Comparison of ENCODE assay signal across 8 cellular contexts in genomic region chr18:50374753-50375391, GRCh38. TPM values are rescaled to one million over a fixed set of nuclear protein-coding genes. Genes with fewer than 3 reads are reported as not detected.
DNase-seq lines count a peak whose midpoint lies in the region; ATAC-seq and TF ChIP-seq lines count a peak whose summit lies in the region.

Gene SKA1, plus strand, starts transcription at chr18:50375046. Its CDS starts 785 bp downstream, at chr18:50375831.

- H3K4me3 ChIP-seq in Panc1 (ENCODE audit: low read depth in 2 of 2, low read length in 2 of 2) (peak within 1 kb of the TSS; percentile 78 to 85), esophagus (ENCODE audit: low read depth in 1 of 2, low read length in 2 of 2) (peak within 1 kb of the TSS; percentile 57 to 60), mucosa of stomach (ENCODE audit: low read length) (peak within 1 kb of the TSS; percentile 49)

- in situ Hi-C loops in Panc1 (cut with HindIII; ENCODE audit: low pct_unique_long_range_greater_than_20kb, low sequenced_read_pairs), result no loop called here

- H3K36me3 Mint-ChIP-seq in activated T-cell treated with anti-CD3 and anti-CD28 coated beads, Interleukin-2, amount 50 U/mL, for 4 hours (ENCODE audit: insufficient read depth), result no peaks in the 10 kb centered on the region

- H3K27me3 ChIP-seq in Panc1 (ENCODE audit: control insufficient read depth, insufficient read depth, low read length), result no peaks in the 10 kb centered on the region
- no peaks in the 10 kb centered on the region for H3K27me3 ChIP-seq in esophagus (ENCODE audit: control insufficient read depth in 1 of 2, insufficient read depth in 2 of 2, low read length in 2 of 2)
- H3K27me3 ChIP-seq in mucosa of stomach (ENCODE audit: control insufficient read depth, insufficient read depth, low read length), result no peaks in the 10 kb centered on the region

- peak within 1 kb of the TSS; percentile 80 for H3K9ac ChIP-seq in mucosa of stomach (ENCODE audit: low read length)

- no peaks in the 10 kb centered on the region for H3K9me3 ChIP-seq in Panc1 (ENCODE audit: control insufficient read depth, insufficient read depth, low read depth, low read length)
- H3K9me3 ChIP-seq in esophagus (ENCODE audit: control insufficient read depth in 2 of 2, insufficient read depth in 1 of 2, low read depth in 1 of 2, low read length in 1 of 2), result no peaks in the 10 kb centered on the region
- H3K9me3 ChIP-seq in mucosa of stomach (ENCODE audit: control insufficient read depth, low read length), result no peaks in the 10 kb centered on the region

- intact Hi-C loops in Panc1 (cut with micrococcal nuclease; ENCODE audit: unreplicated experiment), result no loop called here

- H3K36me3 ChIP-seq in Panc1 (ENCODE audit: control insufficient read depth, insufficient read depth, low read length) (peaks cover 2% of the 10 kb centered on the region; the same call in 1 of the 2 replicates), esophagus (ENCODE audit: control insufficient read depth in 2 of 2, insufficient read depth in 2 of 2, low read length in 1 of 2) (no peaks in the 10 kb centered on the region), mucosa of stomach (ENCODE audit: control insufficient read depth, insufficient read depth, low read length) (no peaks in the 10 kb centered on the region)

- no TSS peak for BruUV-seq in Panc1 (replicated peaks; lab: Mats Ljungman, UMichigan)

- DNase-seq in DMS53 (lab: John Stamatoyannopoulos, UW) (peak; percentile 99), KG1 (lab: John Stamatoyannopoulos, UW) (peak; percentile 73), Panc1 (ENCODE audit: low read depth, low spot score) (peak; percentile 52)
- DNase-seq in activated T-cell treated with anti-CD3 and anti-CD28 coated beads, Interleukin-2, amount 50 U/mL, for 4 hours, result peak; percentile 86
- peak; percentile 83 to 84 for DNase-seq in stimulated activated CD8-positive, alpha-beta memory T cell treated with anti-CD3 and anti-CD28 coated beads, Interleukin-7, amount 100 ng/mL, for 1 hour (ENCODE audit: low read depth in 2 of 2)

- 0 to 1% methylated on average over 47 of the region's 47 CpGs for WGBS in esophagus, 2 donors

- TF ChIP-seq CTCF in Panc1 (IDR thresholded peaks at IDR 0.05), result no peak

- POLR2A ChIA-PET in Panc1 (lab: Charles Lee), result interaction anchor here (0.6 kb wide), 2 partner anchors 11 to 424 kb away, joined by 4 to 5 read pairs; no protein-coding TSS in a partner anchor

- peak within 1 kb of the TSS; percentile 79 for H3K4me3 Mint-ChIP-seq in activated T-cell treated with anti-CD3 and anti-CD28 coated beads, Interleukin-2, amount 50 U/mL, for 4 hours

- peaks cover 6% of the 10 kb centered on the region for H3K27me3 Mint-ChIP-seq in activated T-cell treated with anti-CD3 and anti-CD28 coated beads, Interleukin-2, amount 50 U/mL, for 4 hours (ENCODE audit: low read depth)

- ATAC-seq in GM21723 (IDR thresholded peaks at IDR 0.05; ENCODE audit: unreplicated experiment) (peak; percentile 95), Panc1 (peak; percentile 99)
- ATAC-seq in activated T-cell treated with anti-CD3 and anti-CD28 coated beads, Interleukin-2, amount 50 U/mL, for 4 hours, result peak; percentile 100

- H3K4me1 ChIP-seq in Panc1 (ENCODE audit: control insufficient read depth, insufficient read depth, low read length) (no peaks in the 10 kb centered on the region; the same call in 1 of the 2 replicates), esophagus (ENCODE audit: control insufficient read depth in 2 of 2, insufficient read depth in 2 of 2, low read length in 1 of 2) (peaks cover 0 to 3% of the 10 kb centered on the region in 2 donors), mucosa of stomach (ENCODE audit: control insufficient read depth, insufficient read depth, low read length) (peaks cover 11% of the 10 kb centered on the region)

- H3K27ac ChIP-seq in Panc1 (ENCODE audit: low read length) (peak within 1 kb of the TSS; percentile 93), esophagus (ENCODE audit: low read depth in 2 of 2, low read length in 1 of 2) (peak within 1 kb of the TSS; percentile 51 to 83)

- H3K9me3 Mint-ChIP-seq in activated T-cell treated with anti-CD3 and anti-CD28 coated beads, Interleukin-2, amount 50 U/mL, for 4 hours, result peaks cover 6% of the 10 kb centered on the region

- H3K4me1 Mint-ChIP-seq in activated T-cell treated with anti-CD3 and anti-CD28 coated beads, Interleukin-2, amount 50 U/mL, for 4 hours (ENCODE audit: low read depth), result peaks cover 12% of the 10 kb centered on the region

- CTCF ChIA-PET in Panc1 (lab: Charles Lee), result interaction anchor here (0.6 kb wide), 1 partner anchor 326 kb away, joined by 4 read pairs; no protein-coding TSS in a partner anchor

RNA-seq across cellular contexts. Expression of gene SKA1, which starts in this region (rescaled TPM):
- total RNA-seq in Panc1 (2021; ENCODE audit: unreplicated experiment), result 22.1 TPM
- polyA plus RNA-seq in Panc1 (2012; ENCODE audit: insufficient read length), result 4.5 TPM
- total RNA-seq in activated T-cell treated with anti-CD3 and anti-CD28 coated beads, Interleukin-2, amount 50 U/mL, for 4 hours, result 1 to 10 TPM; 3.3 to 5.4 (median 3.9) TPM
- polyA plus RNA-seq in esophagus, result 1 to 10 TPM; 2.4 to 3.1 TPM

Comparison
In these comparisons a context has a peak if more than half of its experiments do, and no peak if none do; other contexts are left out.
1. Peak in every context shown above with its lines: DNase-seq, ATAC-seq, H3K4me3 ChIP-seq and H3K27ac ChIP-seq.